24 cellular contexts compared by ENCODE assay signal in genomic region chr7:21142081-21142480, GRCh38.
DNase-seq lines count a peak whose midpoint lies in the region; ATAC-seq and TF ChIP-seq lines count a peak whose summit lies in the region.
"Had no signal": no experiment of that assay in that cellular context is flagged by ENCODE, and none has a peak within 500 bp of the region (broad histone marks: within the 10 kb centered on the region; RNA-seq: fewer than 3 reads in every experiment).

No MANE protein-coding gene starts in this region.

- no peak overlapping the region for H3K27ac Mint-ChIP-seq in stimulated activated naive CD8-positive, alpha-beta T cell treated with anti-CD3 and anti-CD28 coated beads, Interleukin-15, amount 100 ng/mL, for 72 hours
- H3K27ac Mint-ChIP-seq: B cell; T-cell; T-helper 2 cell treated with Interferon-gamma antibody and Interleukin-4, amounts not matched to agents 5 μg/mL and 100 μg/mL, for 36 hours had no signal

- no peak overlapping the region for H3K4me3 ChIP-seq in BE2C (ENCODE audit: low read depth, low read length)

- no peaks in the 10 kb centered on the region for H3K4me1 ChIP-seq in BE2C

- TF ChIP-seq CTCF in BE2C (IDR thresholded peaks at IDR 0.05; ENCODE audit: low read depth, low read length) = no peak

- peak; percentile 52 for ATAC-seq in esophagus mucosa
- no peak for ATAC-seq in stimulated activated naive CD8-positive, alpha-beta T cell treated with anti-CD3 and anti-CD28 coated beads, Interleukin-15, amount 100 ng/mL, for 72 hours
- ATAC-seq: SK-N-SH treated with all-trans-retinoic acid at 6 μM for 48 hours, T-cell had no signal

- H3K27me3 Mint-ChIP-seq in stimulated activated naive CD8-positive, alpha-beta T cell treated with anti-CD3 and anti-CD28 coated beads, Interleukin-15, amount 100 ng/mL, for 72 hours = peaks cover 17% of the 10 kb centered on the region
- H3K27me3 Mint-ChIP-seq: B cell had no signal

- no peaks in the 10 kb centered on the region for H3K9me3 ChIP-seq in BE2C

- no peaks in the 10 kb centered on the region for H3K9me3 Mint-ChIP-seq in stimulated activated naive CD8-positive, alpha-beta T cell treated with anti-CD3 and anti-CD28 coated beads, Interleukin-15, amount 100 ng/mL, for 72 hours
- H3K9me3 Mint-ChIP-seq: T-helper 2 cell treated with Interferon-gamma antibody and Interleukin-4, amounts not matched to agents 5 μg/mL and 100 μg/mL, for 36 hours had no signal

- peak; percentile 34 for DNase-seq in A172 (ENCODE audit: low spot score)
- DNase-seq in DMS53 treated with DMSO at 0.1 percent for 48 hours (lab: John Stamatoyannopoulos, UW; ENCODE audit: unreplicated experiment) = peak; percentile 94
- DNase-seq in RKO (ENCODE audit: low spot score) = peak; percentile 22
- no peak for DNase-seq in cerebellar nuclear complex (lab: John Stamatoyannopoulos, UW)
- DNase-seq in BE2C = no peak
- no peak for DNase-seq in stimulated activated naive CD4-positive, alpha-beta T cell treated with Interleukin-2 at 50 U/mL for 16 hours (lab: John Stamatoyannopoulos, UW)
- no peak for DNase-seq in stimulated activated naive CD8-positive, alpha-beta T cell treated with anti-CD3 and anti-CD28 coated beads, Interleukin-15, amount 100 ng/mL, for 72 hours
- DNase-seq: DND-41, H7, Kasumi-1, NCI-H1048, NCI-H1417 treated with DMSO at 0.1 percent for 48 hours, NCI-H187 treated with DMSO at 0.1 percent for 48 hours, NCI-H2107, NCI-H226, NCI-H524 treated with DMSO at 0.1 percent for 48 hours, OCI-M1, RPMI8226, SIG-M5, T-cell had no signal

- H3K4me1 Mint-ChIP-seq in stimulated activated naive CD8-positive, alpha-beta T cell treated with anti-CD3 and anti-CD28 coated beads, Interleukin-15, amount 100 ng/mL, for 72 hours = no peaks in the 10 kb centered on the region
- H3K4me1 Mint-ChIP-seq: B cell, T-cell had no signal

- no peak overlapping the region for H3K4me3 Mint-ChIP-seq in stimulated activated naive CD8-positive, alpha-beta T cell treated with anti-CD3 and anti-CD28 coated beads, Interleukin-15, amount 100 ng/mL, for 72 hours
- H3K4me3 Mint-ChIP-seq: B cell; T-cell; T-helper 2 cell treated with Interferon-gamma antibody and Interleukin-4, amounts not matched to agents 5 μg/mL and 100 μg/mL, for 36 hours had no signal

- no peaks in the 10 kb centered on the region for H3K27me3 ChIP-seq in BE2C

- H3K36me3 ChIP-seq in BE2C = no peaks in the 10 kb centered on the region

Comparison
In these comparisons a context has a peak if more than half of its experiments do, and no peak if none do; other contexts are left out.
1. DNase-seq: peak in A172 (single experiment), DMS53 treated with DMSO at 0.1 percent for 48 hours (single experiment) and RKO (single experiment); none in cerebellar nuclear complex (0 of 2), BE2C (single experiment), stimulated activated naive CD4-positive, alpha-beta T cell treated with Interleukin-2 at 50 U/mL for 16 hours (single experiment) and stimulated activated naive CD8-positive, alpha-beta T cell treated with anti-CD3 and anti-CD28 coated beads, Interleukin-15, amount 100 ng/mL, for 72 hours (0 of 2).